ENCODE assay signal across 22 cellular contexts in genomic region chr4:177128306-177128705, GRCh38.
DNase-seq lines count a peak whose midpoint lies in the region; ATAC-seq, FAIRE-seq and TF ChIP-seq lines count a peak whose summit lies in the region.
"Had no signal": no experiment of that assay in that cellular context is flagged by ENCODE, and none has a peak within 500 bp of the region (broad histone marks: within the 10 kb centered on the region; RNA-seq: fewer than 3 reads in every experiment).

No MANE protein-coding gene starts in this region.

- no CpG with 5 or more reads among the region's 1 CpG for WGBS in IMR-90 (ENCODE audit: extremely low coverage in 2 of 2, insufficient read length in 1 of 2), 2 experiments

- POLR2A ChIA-PET in IMR-90 (lab: Charles Lee; ENCODE audit: unreplicated experiment): no interaction called here

- peak overlapping the region; percentile 58; the same call in 1 of the 2 replicates for H3K4ac ChIP-seq in IMR-90 (ENCODE audit: low read depth, low read length)

- H3K14ac ChIP-seq in IMR-90 (replicated peaks; ENCODE audit: low read depth, low read length): peak overlapping the region; percentile 55; the same call in 1 of the 2 replicates

- H4K5ac ChIP-seq in IMR-90 (ENCODE audit: low read depth, low read length): peak overlapping the region; percentile 68; the same call in 1 of the 2 replicates

- H2BK20ac ChIP-seq in IMR-90 (ENCODE audit: low read depth, low read length): peak overlapping the region; percentile 86; the same call in 1 of the 2 replicates

- no peaks in the 10 kb centered on the region for H3K27me3 Mint-ChIP-seq in chondrocyte (ENCODE audit: low read depth)
- H3K27me3 Mint-ChIP-seq in activated T-helper 17 cell treated with anti-CD3 and anti-CD28 coated beads, Interleukin-2, amount 50 U/mL, for 72 hours: peaks cover 7% of the 10 kb centered on the region

- 0 out of 2 replicates have a peak, but pooled peaks cover 3% of the 10 kb centered on the region for H3K9me1 ChIP-seq in IMR-90 (ENCODE audit: insufficient read depth, low read length)
- H3K9me1 ChIP-seq in keratinocyte (ENCODE audit: control insufficient read depth, extremely low read depth, insufficient read depth, low read length): no peaks in the 10 kb centered on the region

- CTCF ChIA-PET in IMR-90 (lab: Yijun Ruan, JAX): no interaction called here

- no peak for TF ChIP-seq RAD21 in IMR-90 (IDR thresholded peaks at IDR 0.05; ENCODE audit: low read length)

- no peaks in the 10 kb centered on the region for H3K79me1 ChIP-seq in IMR-90 (ENCODE audit: low read depth in 1 of 2, low read length in 2 of 2)

- H3K36me3 ChIP-seq in BLaER1 treated with 17β-estradiol and CSF1 and Interleukin-3, amounts not matched to agents 10 nM and 100 nM: no peaks in the 10 kb centered on the region
- H3K36me3 ChIP-seq in IMR-90 (ENCODE audit: control insufficient read depth, insufficient read depth, low read length) (no peaks in the 10 kb centered on the region), keratinocyte (ENCODE audit: control insufficient read depth in 2 of 2, extremely low read depth in 1 of 2, insufficient read depth in 2 of 2, low read length in 2 of 2) (no peaks in the 10 kb centered on the region)
- H3K36me3 ChIP-seq: colonic mucosa, SJCRH30 had no signal

- no peak overlapping the region; the same call in 1 of the 2 replicates for H3K23ac ChIP-seq in IMR-90 (ENCODE audit: low read depth, low read length)

- H2AFZ ChIP-seq in IMR-90 (replicated peaks; ENCODE audit: low read length, poor library complexity) (no peak overlapping the region), keratinocyte (ENCODE audit: control insufficient read depth, low read length) (peak overlapping the region; percentile 80)

- H3K4me3 ChIP-seq in BLaER1 treated with 17β-estradiol and CSF1 and Interleukin-3, amounts not matched to agents 10 nM and 100 nM: no peak overlapping the region
- no peak overlapping the region for H3K4me3 ChIP-seq in IMR-90 (ENCODE audit: insufficient read depth, low read depth, low read length)
- H3K4me3 ChIP-seq in keratinocyte (ENCODE audit: control insufficient read depth in 2 of 3, extremely low read depth in 1 of 3, insufficient read depth in 2 of 3, low read depth in 1 of 3, low read length in 3 of 3): peak overlapping the region in 1 of 3 experiments; percentile 31
- H3K4me3 ChIP-seq: colonic mucosa, SJCRH30 had no signal

- H4K8ac ChIP-seq in IMR-90 (ENCODE audit: low read depth in 2 of 2, low read length in 2 of 2): peak overlapping the region in 1 of 2 experiments; percentile 57; a peak in 2 of 4 replicates

- H3K18ac ChIP-seq in IMR-90 (ENCODE audit: low read depth, low read length): peak overlapping the region; percentile 88; the same call in 1 of the 2 replicates

- H3K27me3 ChIP-seq in BLaER1 treated with 17β-estradiol and CSF1 and Interleukin-3, amounts not matched to agents 10 nM and 100 nM: no peaks in the 10 kb centered on the region
- no peaks in the 10 kb centered on the region for H3K27me3 ChIP-seq in IMR-90 (ENCODE audit: control insufficient read depth, insufficient read depth, low read length)
- H3K27me3 ChIP-seq in keratinocyte (ENCODE audit: control insufficient read depth, extremely low read depth, insufficient read depth, low read length): no peaks in the 10 kb centered on the region
- H3K27me3 ChIP-seq: colonic mucosa, SJCRH30 had no signal

- H3K56ac ChIP-seq in IMR-90 (ENCODE audit: extremely low read depth, insufficient read depth, low read length): no peak overlapping the region

- peaks cover 9% of the 10 kb centered on the region for H3K36me3 Mint-ChIP-seq in chondrocyte (ENCODE audit: low read depth)
- no peaks in the 10 kb centered on the region for H3K36me3 Mint-ChIP-seq in activated T-helper 17 cell treated with anti-CD3 and anti-CD28 coated beads, Interleukin-2, amount 50 U/mL, for 72 hours (ENCODE audit: low read depth)

- no peak overlapping the region for H2AK5ac ChIP-seq in IMR-90 (ENCODE audit: low read depth, low read length)

- no peaks in the 10 kb centered on the region for H3K79me2 ChIP-seq in keratinocyte (ENCODE audit: control insufficient read depth, insufficient read depth, low read length)

- TF ChIP-seq CTCF in IMR-90 (conservative IDR thresholded peaks at IDR 0.05; ENCODE audit: low read depth, low read length): no peak
- no peak for TF ChIP-seq CTCF in chondrocyte (IDR thresholded peaks at IDR 0.05)
- TF ChIP-seq CTCF in keratinocyte (optimal IDR thresholded peaks at IDR 0.05 in 1 of 3, IDR thresholded peaks at IDR 0.05 in 1 of 3, conservative IDR thresholded peaks at IDR 0.05 in 1 of 3; ENCODE audit: extremely low read depth in 1 of 3, insufficient read depth in 2 of 3, low read length in 3 of 3): no peak

- peaks cover 12% of the 10 kb centered on the region for H3K4me1 Mint-ChIP-seq in chondrocyte (ENCODE audit: low read depth)
- H3K4me1 Mint-ChIP-seq in activated T-helper 17 cell treated with anti-CD3 and anti-CD28 coated beads, Interleukin-2, amount 50 U/mL, for 72 hours: no peaks in the 10 kb centered on the region

- H2BK5ac ChIP-seq in IMR-90 (ENCODE audit: low read depth, low read length, poor library complexity, severe bottlenecking): peak overlapping the region; percentile 97

- H3K4me2 ChIP-seq in BLaER1 treated with 17β-estradiol and CSF1 and Interleukin-3, amounts not matched to agents 10 nM and 100 nM: peak overlapping the region in 6 of 11 experiments; percentile 3 to 48 (median 33); a peak in 7 of 22 replicates
- H3K4me2 ChIP-seq in IMR-90 (ENCODE audit: low read depth, low read length): no peak overlapping the region
- H3K4me2 ChIP-seq in keratinocyte (ENCODE audit: control insufficient read depth, extremely low read depth, insufficient read depth, low read depth, low read length): peak overlapping the region; percentile 42

- intact Hi-C loops in IMR-90 (cut with micrococcal nuclease): loop anchor here (5.0 kb wide), 1 partner anchor 39 kb away; no protein-coding TSS in a partner anchor

- in situ Hi-C loops in IMR-90 (cut with MboI; ENCODE audit: low sequenced_read_pairs): no loop called here

- dilution Hi-C loops in IMR-90 (cut with HindIII; ENCODE audit: low sequenced_read_pairs, unreplicated experiment) (no loop called here), keratinocyte (cut with MboI; ENCODE audit: extremely low pct_ligation_motif_present, low sequenced_read_pairs) (no loop called here)

- H2BK15ac ChIP-seq in IMR-90 (ENCODE audit: low read depth, low read length): peak overlapping the region; percentile 73; the same call in 1 of the 3 replicates

- no peak overlapping the region for H3K4me3 Mint-ChIP-seq in chondrocyte (ENCODE audit: unreplicated experiment)
- no peak overlapping the region for H3K4me3 Mint-ChIP-seq in activated T-helper 17 cell treated with anti-CD3 and anti-CD28 coated beads, Interleukin-2, amount 50 U/mL, for 72 hours
- H3K4me3 Mint-ChIP-seq: T-helper 1 cell treated with Interleukin-12 subunit alpha and Interleukin-12 subunit beta and Interleukin-4 antibody, amounts not matched to agents 30 μg/mL and 1 μg/mL, for 36 hours had no signal

- H3K9ac ChIP-seq in BLaER1 treated with 17β-estradiol and CSF1 and Interleukin-3, amounts not matched to agents 10 nM and 100 nM: no peak overlapping the region
- H3K9ac ChIP-seq in IMR-90 (ENCODE audit: low read depth, low read length) (no peak overlapping the region), keratinocyte (ENCODE audit: control insufficient read depth, extremely low read depth, insufficient read depth, low read length) (no peak overlapping the region)

- FAIRE-seq in keratinocyte (lab: Jason Lieb, UNC): peak; percentile 71
- FAIRE-seq: HTR-8/SVneo had no signal

- no peak for TF ChIP-seq POLR2A in IMR-90 (IDR thresholded peaks at IDR 0.05; ENCODE audit: low read depth, low read length)

- peaks cover 26% of the 10 kb centered on the region for H3K9me3 Mint-ChIP-seq in chondrocyte (ENCODE audit: low read depth)
- peaks cover 11% of the 10 kb centered on the region for H3K9me3 Mint-ChIP-seq in activated T-helper 17 cell treated with anti-CD3 and anti-CD28 coated beads, Interleukin-2, amount 50 U/mL, for 72 hours

- ATAC-seq in IMR-90 (ENCODE audit: low read depth) (no peak; the same call in 1 of the 2 replicates), HG03378 (IDR thresholded peaks at IDR 0.05; ENCODE audit: unreplicated experiment) (no peak), HG03025 (IDR thresholded peaks at IDR 0.05; ENCODE audit: low FRiP score, unreplicated experiment) (no peak)
- no peak for ATAC-seq in activated T-helper 17 cell treated with anti-CD3 and anti-CD28 coated beads, Interleukin-2, amount 50 U/mL, for 72 hours (replicated peaks)
- ATAC-seq: left ventricle myocardium superior had no signal

- no peak overlapping the region for H3K27ac ChIP-seq in BLaER1 treated with 17β-estradiol and CSF1 and Interleukin-3, amounts not matched to agents 10 nM and 100 nM
- H3K27ac ChIP-seq in IMR-90 (ENCODE audit: insufficient read depth, low read length): no peak overlapping the region
- peak overlapping the region; percentile 32 for H3K27ac ChIP-seq in keratinocyte (ENCODE audit: control insufficient read depth, insufficient read depth, low read length)
- H3K27ac ChIP-seq: colonic mucosa, SJCRH30 had no signal

- no peak overlapping the region for H2AK9ac ChIP-seq in IMR-90 (replicated peaks; ENCODE audit: low read depth, low read length, poor library complexity)

- DNase-seq in IMR-90 (peak; percentile 72), chondrocyte (ENCODE audit: low spot score) (no peak), keratinocyte (ENCODE audit: low read depth, low spot score) (no peak), cerebellar nuclear complex (lab: John Stamatoyannopoulos, UW) (no peak)
- DNase-seq: ACHN; activated CD4-positive, alpha-beta T cell treated with anti-CD3 and anti-CD28 coated beads, Interleukin-2, amount 50 U/mL, for 48 hours; activated naive CD4-positive, alpha-beta T cell; amygdala; colonic mucosa; head of caudate nucleus; left ventricle myocardium superior; NCI-H1092 treated with DMSO at 0.1 percent for 48 hours; NCI-H2081; NCI-H510A; retina; SJCRH30 had no signal

- peak overlapping the region; percentile 65 for H3K27ac Mint-ChIP-seq in chondrocyte (ENCODE audit: unreplicated experiment)
- no peak overlapping the region for H3K27ac Mint-ChIP-seq in activated T-helper 17 cell treated with anti-CD3 and anti-CD28 coated beads, Interleukin-2, amount 50 U/mL, for 72 hours
- H3K27ac Mint-ChIP-seq: T-helper 1 cell treated with Interleukin-12 subunit alpha and Interleukin-12 subunit beta and Interleukin-4 antibody, amounts not matched to agents 30 μg/mL and 1 μg/mL, for 36 hours had no signal

- H3K4me1 ChIP-seq in BLaER1 treated with 17β-estradiol and CSF1 and Interleukin-3, amounts not matched to agents 10 nM and 100 nM: peaks cover 0 to 20% (median 11%) of the 10 kb centered on the region in 10 experiments; a peak in 14 of 20 replicates
- peaks cover 2% of the 10 kb centered on the region; the same call in 1 of the 2 replicates for H3K4me1 ChIP-seq in IMR-90 (ENCODE audit: control insufficient read depth, insufficient read depth, low read length)
- peaks cover 35% of the 10 kb centered on the region for H3K4me1 ChIP-seq in keratinocyte (ENCODE audit: control insufficient read depth, extremely low read depth, insufficient read depth, low read length)
- H3K4me1 ChIP-seq: colonic mucosa, SJCRH30 had no signal

- H3K9me3 ChIP-seq in BLaER1 treated with 17β-estradiol and CSF1 and Interleukin-3, amounts not matched to agents 10 nM and 100 nM (replicated peaks in 1 of 11): peaks cover 8 to 21% (median 15%) of the 10 kb centered on the region in 11 experiments; a peak in 18 of 22 replicates
- H3K9me3 ChIP-seq in IMR-90 (ENCODE audit: control insufficient read depth, insufficient read depth, low read length) (peaks cover 12% of the 10 kb centered on the region), keratinocyte (ENCODE audit: control insufficient read depth, low read depth, low read length) (peaks cover 3% of the 10 kb centered on the region)
- H3K9me3 ChIP-seq: colonic mucosa, SJCRH30 had no signal

- no TSS peak for BruUV-seq in IMR-90 (replicated peaks; lab: Mats Ljungman, UMichigan)

- H4K20me1 ChIP-seq in BLaER1 treated with 17β-estradiol and CSF1 and Interleukin-3, amounts not matched to agents 10 nM and 100 nM: no peaks in the 10 kb centered on the region
- H4K20me1 ChIP-seq in IMR-90 (ENCODE audit: insufficient read depth, low read length) (no peaks in the 10 kb centered on the region), keratinocyte (ENCODE audit: control insufficient read depth, extremely low read depth, insufficient read depth, low read length) (no peaks in the 10 kb centered on the region)

- H2BK120ac ChIP-seq in IMR-90 (ENCODE audit: low read depth, low read length): peak overlapping the region; percentile 84

- 0 out of 2 replicates have a peak overlapping the region, but pooled peaks have one; percentile 20 for H4K91ac ChIP-seq in IMR-90 (ENCODE audit: insufficient read depth, low read depth, low read length)
